In the genomic region with DNA sequence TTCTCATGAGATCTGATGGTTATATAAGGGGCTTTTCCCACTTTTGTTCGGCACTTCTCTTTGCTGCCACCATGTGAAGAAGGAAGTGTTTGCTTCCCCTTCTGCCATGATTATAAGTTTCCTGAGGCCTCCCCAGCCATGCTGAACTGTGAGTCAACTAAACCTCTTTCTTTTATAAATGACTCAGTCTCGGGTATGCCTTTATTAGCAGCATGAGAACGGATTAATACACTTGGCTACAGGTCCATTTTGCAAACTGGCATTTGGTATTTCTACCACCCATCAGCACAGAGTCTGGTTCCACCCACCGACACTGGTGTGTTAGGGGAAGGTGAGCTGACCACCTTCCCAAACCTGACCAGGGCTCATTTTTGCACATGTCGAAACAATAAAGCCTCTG, we compare ENCODE assay signal across 21 cellular contexts.
DNase-seq lines count a peak whose midpoint lies in the region; ATAC-seq and TF ChIP-seq lines count a peak whose summit lies in the region.
"Had no signal": no experiment of that assay in that cellular context is flagged by ENCODE, and none has a peak within 500 bp of the region (broad histone marks: within the 10 kb centered on the region; RNA-seq: fewer than 3 reads in every experiment).

No MANE protein-coding gene starts in this region.

- H3K9me3 Mint-ChIP-seq in stimulated activated effector memory CD8-positive, alpha-beta T cell treated with anti-CD3 and anti-CD28 coated beads, Interleukin-12 subunit alpha, Interleukin-12 subunit beta, amount 100 ng/mL, for 72 hours = no peaks in the 10 kb centered on the region
- H3K9me3 Mint-ChIP-seq: H9, IgD-negative memory B cell had no signal

- no peaks in the 10 kb centered on the region for H3K4me1 Mint-ChIP-seq in stimulated activated effector memory CD8-positive, alpha-beta T cell treated with anti-CD3 and anti-CD28 coated beads, Interleukin-12 subunit alpha, Interleukin-12 subunit beta, amount 100 ng/mL, for 72 hours
- H3K4me1 Mint-ChIP-seq: CD4-positive, CD25-positive, alpha-beta regulatory T cell had no signal

- peak; percentile 2 to 20 for DNase-seq in Kasumi-1 (lab: John Stamatoyannopoulos, UW)
- peak; percentile 17 for DNase-seq in brain microvascular endothelial cell
- DNase-seq in iris pigment epithelial cell (ENCODE audit: low read depth) = peak; percentile 16
- DNase-seq in HuH-7.5 (ENCODE audit: low spot score) = no peak
- DNase-seq in stimulated activated effector memory CD8-positive, alpha-beta T cell treated with anti-CD3 and anti-CD28 coated beads, Interleukin-12 subunit alpha, Interleukin-12 subunit beta, amount 100 ng/mL, for 72 hours (ENCODE audit: low spot score in 2 of 2) = no peak
- DNase-seq: CD4-positive, CD25-positive, alpha-beta regulatory T cell; DMS 273 treated with DMSO at 0.1 percent for 48 hours; DMS79 treated with DMSO at 0.1 percent for 48 hours; GM23248; H9; Karpas-422; NCI-H1092; NCI-H1436 treated with DMSO at 0.1 percent for 48 hours; NCI-H1930; NK-92 treated with Interleukin-12 subunit alpha and Interleukin-12 subunit beta, amount 100 ng/mL, for 24 hours; SIG-M5; SK-N-SH had no signal

- H3K36me3 Mint-ChIP-seq in stimulated activated effector memory CD8-positive, alpha-beta T cell treated with anti-CD3 and anti-CD28 coated beads, Interleukin-12 subunit alpha, Interleukin-12 subunit beta, amount 100 ng/mL, for 72 hours = no peaks in the 10 kb centered on the region
- H3K36me3 Mint-ChIP-seq: CD4-positive, CD25-positive, alpha-beta regulatory T cell; IgD-negative memory B cell had no signal

- H3K36me3 ChIP-seq in brain microvascular endothelial cell (replicated peaks) = no peaks in the 10 kb centered on the region

- no peak for TF ChIP-seq CTCF in brain microvascular endothelial cell (IDR thresholded peaks at IDR 0.05; ENCODE audit: low read depth, low read length, missing control alignments)

- no peaks in the 10 kb centered on the region for H3K27me3 ChIP-seq in brain microvascular endothelial cell (replicated peaks)

- in situ Hi-C loops in brain microvascular endothelial cell (cut with HindIII; ENCODE audit: low pct_ligation_motif_present, low sequenced_read_pairs) = no loop called here

- H3K4me3 ChIP-seq in brain microvascular endothelial cell (ENCODE audit: low read depth, low read length) = no peak overlapping the region
- H3K4me3 ChIP-seq: GM23248 had no signal

- ATAC-seq in GM21367 (IDR thresholded peaks at IDR 0.05; ENCODE audit: unreplicated experiment) (no peak), GM18502 (IDR thresholded peaks at IDR 0.05; ENCODE audit: poor library complexity, unreplicated experiment) (no peak)
- ATAC-seq in stimulated activated effector memory CD8-positive, alpha-beta T cell treated with anti-CD3 and anti-CD28 coated beads, Interleukin-12 subunit alpha, Interleukin-12 subunit beta, amount 100 ng/mL, for 72 hours = no peak
- ATAC-seq: Panc1 had no signal

- H3K27ac Mint-ChIP-seq in stimulated activated effector memory CD8-positive, alpha-beta T cell treated with anti-CD3 and anti-CD28 coated beads, Interleukin-12 subunit alpha, Interleukin-12 subunit beta, amount 100 ng/mL, for 72 hours = no peak overlapping the region
- H3K27ac Mint-ChIP-seq: CD4-positive, CD25-positive, alpha-beta regulatory T cell; IgD-negative memory B cell had no signal

- H3K27ac ChIP-seq in brain microvascular endothelial cell = no peak overlapping the region
- H3K27ac ChIP-seq: GM23248 had no signal

- no peak overlapping the region for H3K4me3 Mint-ChIP-seq in stimulated activated effector memory CD8-positive, alpha-beta T cell treated with anti-CD3 and anti-CD28 coated beads, Interleukin-12 subunit alpha, Interleukin-12 subunit beta, amount 100 ng/mL, for 72 hours
- H3K4me3 Mint-ChIP-seq: CD4-positive, CD25-positive, alpha-beta regulatory T cell; H9; IgD-negative memory B cell had no signal

Comparison
In these comparisons a context has a peak if more than half of its experiments do, and no peak if none do; other contexts are left out.
1. DNase-seq: peak in Kasumi-1 (2 of 2), brain microvascular endothelial cell (single experiment) and iris pigment epithelial cell (single experiment); none in HuH-7.5 (single experiment) and stimulated activated effector memory CD8-positive, alpha-beta T cell treated with anti-CD3 and anti-CD28 coated beads, Interleukin-12 subunit alpha, Interleukin-12 subunit beta, amount 100 ng/mL, for 72 hours (0 of 2).